Comparison of ENCODE assay signal across 1 cellular context in genomic region chr4:139890810-139891209, GRCh38.
A peak's percentile ranks its signal among the peaks of the same experiment; 100 is the strongest.
TF ChIP-seq lines count a peak whose summit lies in the region.

No MANE protein-coding gene starts in this region.

TF ChIP-seq in IMR-90, 13 proteins besides CTCF, POLR2A, EP300 and RAD21:
- peak; percentile 61; the same call in 1 of the 2 replicates for TF ChIP-seq CEBPB (IDR thresholded peaks at IDR 0.05; ENCODE audit: low read depth, low read length)
- no peak for TF ChIP-seq FOS (IDR thresholded peaks at IDR 0.05; ENCODE audit: low read depth, low read length)
TF ChIP-seq in IMR-90: peak in this region for 1.
